In genomic region chr1:238487931-238488330, GRCh38 we compare ENCODE assay signal across 1 cellular context.
TF ChIP-seq lines count a peak whose summit lies in the region.

No MANE protein-coding gene starts in this region.

TF ChIP-seq in IMR-90, 13 proteins besides CTCF, POLR2A, EP300 and RAD21:
- TF ChIP-seq NFE2L2 (IDR thresholded peaks at IDR 0.05; ENCODE audit: low read depth, low read length) (no peak), CEBPB (IDR thresholded peaks at IDR 0.05; ENCODE audit: low read depth, low read length) (no peak), MAZ (IDR thresholded peaks at IDR 0.05; ENCODE audit: borderline replicate concordance, low read depth, low read length) (no peak)
